ENCODE assay signal across 8 cellular contexts in genomic region chr9:72362680-72363139, GRCh38. TPM values are rescaled to one million over a fixed set of nuclear protein-coding genes. Genes with fewer than 3 reads are reported as not detected.
DNase-seq lines count a peak whose midpoint lies in the region; ATAC-seq and TF ChIP-seq lines count a peak whose summit lies in the region.

No MANE protein-coding gene starts in this region.

- peak; percentile 40 for TF ChIP-seq POLR2A in erythroblast (IDR thresholded peaks at IDR 0.05; ENCODE audit: low read length)

- H3K27ac Mint-ChIP-seq in stimulated activated effector memory CD8-positive, alpha-beta T cell treated with anti-CD3 and anti-CD28 coated beads, Interleukin-12 subunit alpha, Interleukin-12 subunit beta, amount 100 ng/mL, for 72 hours, result peak overlapping the region; percentile 93

- DNase-seq in activated CD4-positive, CD25-positive, alpha-beta regulatory T cell (lab: John Stamatoyannopoulos, UW), result no peak
- DNase-seq in NCI-H2227 treated with DMSO at 0.1 percent for 48 hours (lab: John Stamatoyannopoulos, UW), result peak; percentile 8
- DNase-seq in activated T-cell treated with anti-CD3 and anti-CD28 coated beads for 4 hours, result peak; percentile 33
- peak; percentile 83 to 90 for DNase-seq in erythroblast (lab: John Stamatoyannopoulos, UW)
- peak; percentile 82 for DNase-seq in mucosa of gallbladder (ENCODE audit: low spot score)
- peak; percentile 17 to 58 for DNase-seq in stimulated activated effector memory CD8-positive, alpha-beta T cell treated with anti-CD3 and anti-CD28 coated beads, Interleukin-12 subunit alpha, Interleukin-12 subunit beta, amount 100 ng/mL, for 72 hours (ENCODE audit: low spot score in 2 of 2)

- no peaks in the 10 kb centered on the region for H3K9me3 Mint-ChIP-seq in stimulated activated effector memory CD8-positive, alpha-beta T cell treated with anti-CD3 and anti-CD28 coated beads, Interleukin-12 subunit alpha, Interleukin-12 subunit beta, amount 100 ng/mL, for 72 hours

- ATAC-seq in activated CD4-positive, CD25-positive, alpha-beta regulatory T cell treated with anti-CD3 and anti-CD28 coated beads, Interleukin-2, amount 50 U/mL, for 24 hours, result peak; percentile 39 to 40
- peak; percentile 26 for ATAC-seq in HG02852 (IDR thresholded peaks at IDR 0.05; ENCODE audit: unreplicated experiment)
- peak; percentile 63 for ATAC-seq in stimulated activated effector memory CD8-positive, alpha-beta T cell treated with anti-CD3 and anti-CD28 coated beads, Interleukin-12 subunit alpha, Interleukin-12 subunit beta, amount 100 ng/mL, for 72 hours

- H3K36me3 Mint-ChIP-seq in stimulated activated effector memory CD8-positive, alpha-beta T cell treated with anti-CD3 and anti-CD28 coated beads, Interleukin-12 subunit alpha, Interleukin-12 subunit beta, amount 100 ng/mL, for 72 hours, result peaks cover 70% of the 10 kb centered on the region

- H3K4me1 Mint-ChIP-seq in stimulated activated effector memory CD8-positive, alpha-beta T cell treated with anti-CD3 and anti-CD28 coated beads, Interleukin-12 subunit alpha, Interleukin-12 subunit beta, amount 100 ng/mL, for 72 hours, result peaks cover 38% of the 10 kb centered on the region

- peak overlapping the region; percentile 95 for H3K4me3 Mint-ChIP-seq in stimulated activated effector memory CD8-positive, alpha-beta T cell treated with anti-CD3 and anti-CD28 coated beads, Interleukin-12 subunit alpha, Interleukin-12 subunit beta, amount 100 ng/mL, for 72 hours

RNA-seq across cellular contexts. Expression of gene ZFAND5, which starts 2.3 kb away (rescaled TPM):
- 189 TPM for total RNA-seq in mucosa of gallbladder

Comparison
In these comparisons a context has a peak if more than half of its experiments do, and no peak if none do; other contexts are left out.
1. DNase-seq: peak in NCI-H2227 treated with DMSO at 0.1 percent for 48 hours (single experiment), activated T-cell treated with anti-CD3 and anti-CD28 coated beads for 4 hours (single experiment), erythroblast (2 of 2), mucosa of gallbladder (single experiment) and stimulated activated effector memory CD8-positive, alpha-beta T cell treated with anti-CD3 and anti-CD28 coated beads, Interleukin-12 subunit alpha, Interleukin-12 subunit beta, amount 100 ng/mL, for 72 hours (2 of 2); none in activated CD4-positive, CD25-positive, alpha-beta regulatory T cell (0 of 4).
2. Peak in every context shown above with its lines, with median percentiles within 50 percentile points of each other: ATAC-seq.